8 cellular contexts compared by ENCODE assay signal in the genomic region with DNA sequence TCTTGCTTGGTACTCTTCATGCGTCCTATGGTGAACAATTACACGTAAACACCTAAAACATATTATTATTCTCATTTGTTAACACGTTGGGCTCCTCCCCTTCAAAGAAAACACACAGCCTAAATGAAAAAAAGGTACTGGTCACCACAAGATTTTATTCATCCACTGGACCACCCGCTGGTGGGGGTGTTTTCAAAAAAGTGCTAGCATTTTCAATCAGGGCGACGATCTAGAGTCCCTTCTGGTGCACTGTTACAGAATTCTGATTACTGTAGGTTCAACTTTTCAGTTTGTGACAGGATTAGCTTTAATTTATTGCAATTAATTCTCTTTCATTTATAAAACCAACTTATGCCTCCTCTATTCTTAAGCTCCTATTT. TPM values are rescaled to one million over a fixed set of nuclear protein-coding genes. Genes with fewer than 3 reads are reported as not detected.
DNase-seq lines count a peak whose midpoint lies in the region; ATAC-seq, FAIRE-seq and TF ChIP-seq lines count a peak whose summit lies in the region.

No MANE protein-coding gene starts in this region.

- TF ChIP-seq POLR2A in A549 (IDR thresholded peaks at IDR 0.05; ENCODE audit: low read length) = no peak

- H3K9me3 ChIP-seq in A549 = no peaks in the 10 kb centered on the region

- H3K4me3 Mint-ChIP-seq in stimulated activated naive CD8-positive, alpha-beta T cell treated with anti-CD3 and anti-CD28 coated beads, Interleukin-15, Interleukin-2, amounts not matched to agents 100 ng/mL and 50 ng/mL, for 24 hours = peak overlapping the region; percentile 98

- TF ChIP-seq RAD21 in A549 (conservative IDR thresholded peaks at IDR 0.05 in 1 of 2, IDR thresholded peaks at IDR 0.05 in 1 of 2) = no peak

- ATAC-seq in A549 (peak; percentile 3 to 10; a peak in 3 of 6 replicates), GM18909 (IDR thresholded peaks at IDR 0.05; ENCODE audit: poor library complexity, unreplicated experiment) (peak; percentile 24), HG03521 (IDR thresholded peaks at IDR 0.05; ENCODE audit: unreplicated experiment) (peak; percentile 2)
- peak; percentile 1 to 7 for ATAC-seq in activated naive CD4-positive, alpha-beta T cell treated with anti-CD3 and anti-CD28 coated beads, Interleukin-2, amount 50 U/mL, for 72 hours

- peaks cover 42% of the 10 kb centered on the region for H3K4me1 Mint-ChIP-seq in stimulated activated naive CD8-positive, alpha-beta T cell treated with anti-CD3 and anti-CD28 coated beads, Interleukin-15, Interleukin-2, amounts not matched to agents 100 ng/mL and 50 ng/mL, for 24 hours (ENCODE audit: low read depth)

- H3K4me1 ChIP-seq in A549 = peaks cover 11% of the 10 kb centered on the region

- H3K27ac ChIP-seq in A549 = peak overlapping the region; percentile 86 to 90

- FAIRE-seq in A549 (lab: Jason Lieb, UNC) = no peak

- no peak for TF ChIP-seq CTCF in A549 (IDR thresholded peaks at IDR 0.05)

- DNase-seq in A549 (ENCODE audit: low read depth in 1 of 2, low spot score in 1 of 2) = no peak
- peak in 1 of 2 donors; percentile 6 for DNase-seq in activated naive CD4-positive, alpha-beta T cell treated with anti-CD3 and anti-CD28 coated beads, Interleukin-2, amount 50 U/mL, for 72 hours (ENCODE audit: low spot score in 2 of 2)
- peak; percentile 37 for DNase-seq in inferior parietal cortex (ENCODE audit: extremely low spot score)
- DNase-seq in ACHN = no peak
- DNase-seq in NCI-H2196 (lab: John Stamatoyannopoulos, UW; ENCODE audit: unreplicated experiment) = no peak

- POLR2A ChIA-PET in A549 (lab: Yijun Ruan, JAX) = no interaction called here

- H3K4me3 ChIP-seq in A549 = peak overlapping the region; percentile 93

- in situ Hi-C loops in ACHN (cut with HindIII; ENCODE audit: low pct_ligation_motif_present, low pct_unique_long_range_greater_than_20kb, low sequenced_read_pairs) = no loop called here

- H3K27ac Mint-ChIP-seq in activated naive CD4-positive, alpha-beta T cell treated with anti-CD3 and anti-CD28 coated beads, Interleukin-2, amount 50 U/mL, for 72 hours = peak overlapping the region; percentile 99 to 100
- peak overlapping the region; percentile 99 for H3K27ac Mint-ChIP-seq in stimulated activated naive CD8-positive, alpha-beta T cell treated with anti-CD3 and anti-CD28 coated beads, Interleukin-15, Interleukin-2, amounts not matched to agents 100 ng/mL and 50 ng/mL, for 24 hours

- no peaks in the 10 kb centered on the region for H3K27me3 Mint-ChIP-seq in stimulated activated naive CD8-positive, alpha-beta T cell treated with anti-CD3 and anti-CD28 coated beads, Interleukin-15, Interleukin-2, amounts not matched to agents 100 ng/mL and 50 ng/mL, for 24 hours

- WGBS in A549 (ENCODE audit: missing lambda C conversion rate) = 1% methylated on average over 6 of the region's 6 CpGs

- H3K36me3 Mint-ChIP-seq in activated naive CD4-positive, alpha-beta T cell treated with anti-CD3 and anti-CD28 coated beads, Interleukin-2, amount 50 U/mL, for 72 hours = peaks cover 20 to 23% of the 10 kb centered on the region in 2 donors
- H3K36me3 Mint-ChIP-seq in stimulated activated naive CD8-positive, alpha-beta T cell treated with anti-CD3 and anti-CD28 coated beads, Interleukin-15, Interleukin-2, amounts not matched to agents 100 ng/mL and 50 ng/mL, for 24 hours (ENCODE audit: low read depth) = peaks cover 51% of the 10 kb centered on the region

- peak overlapping the region; percentile 97 for H3K4me2 ChIP-seq in A549

- CTCF ChIA-PET in A549 (lab: Yijun Ruan, JAX) = interaction anchor here (0.6 to 2.2 kb wide), 2 partner anchors 137 to 744 kb away, joined by 3 to 8 read pairs; no protein-coding TSS in a partner anchor

- TF ChIP-seq EP300 in A549 (IDR thresholded peaks at IDR 0.05) = no peak

- no peaks in the 10 kb centered on the region for H3K9me3 Mint-ChIP-seq in activated naive CD4-positive, alpha-beta T cell treated with anti-CD3 and anti-CD28 coated beads, Interleukin-2, amount 50 U/mL, for 72 hours
- no peaks in the 10 kb centered on the region for H3K9me3 Mint-ChIP-seq in stimulated activated naive CD8-positive, alpha-beta T cell treated with anti-CD3 and anti-CD28 coated beads, Interleukin-15, Interleukin-2, amounts not matched to agents 100 ng/mL and 50 ng/mL, for 24 hours

TF ChIP-seq in A549, 52 proteins besides CTCF, POLR2A, EP300 and RAD21:
- TF ChIP-seq FOXS1 (CRISPR knock-in tag; IDR thresholded peaks at IDR 0.05) = no peak
- no peak for TF ChIP-seq GATA3 (IDR thresholded peaks at IDR 0.05; ENCODE audit: borderline replicate concordance)
- no peak for TF ChIP-seq MYC (IDR thresholded peaks at IDR 0.05; ENCODE audit: borderline replicate concordance, low read length)
- TF ChIP-seq, protein P1, sequence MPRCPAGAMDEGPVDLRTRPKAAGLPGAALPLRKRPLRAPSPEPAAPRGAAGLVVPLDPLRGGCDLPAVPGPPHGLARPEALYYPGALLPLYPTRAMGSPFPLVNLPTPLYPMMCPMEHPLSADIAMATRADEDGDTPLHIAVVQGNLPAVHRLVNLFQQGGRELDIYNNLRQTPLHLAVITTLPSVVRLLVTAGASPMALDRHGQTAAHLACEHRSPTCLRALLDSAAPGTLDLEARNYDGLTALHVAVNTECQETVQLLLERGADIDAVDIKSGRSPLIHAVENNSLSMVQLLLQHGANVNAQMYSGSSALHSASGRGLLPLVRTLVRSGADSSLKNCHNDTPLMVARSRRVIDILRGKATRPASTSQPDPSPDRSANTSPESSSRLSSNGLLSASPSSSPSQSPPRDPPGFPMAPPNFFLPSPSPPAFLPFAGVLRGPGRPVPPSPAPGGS (IDR thresholded peaks at IDR 0.05) = no peak
- TF ChIP-seq NR3C1 (IDR thresholded peaks at IDR 0.05) = no peak
- no peak for TF ChIP-seq POLR2AphosphoS2 (conservative IDR thresholded peaks at IDR 0.05; ENCODE audit: low read length)
- no peak for TF ChIP-seq ESRRA (IDR thresholded peaks at IDR 0.05; ENCODE audit: borderline replicate concordance, low read length)
- TF ChIP-seq EHF (CRISPR knock-in tag; IDR thresholded peaks at IDR 0.05) = no peak
- no peak for TF ChIP-seq ZNF302 (CRISPR knock-in tag; IDR thresholded peaks at IDR 0.05)
- TF ChIP-seq, protein P2, sequence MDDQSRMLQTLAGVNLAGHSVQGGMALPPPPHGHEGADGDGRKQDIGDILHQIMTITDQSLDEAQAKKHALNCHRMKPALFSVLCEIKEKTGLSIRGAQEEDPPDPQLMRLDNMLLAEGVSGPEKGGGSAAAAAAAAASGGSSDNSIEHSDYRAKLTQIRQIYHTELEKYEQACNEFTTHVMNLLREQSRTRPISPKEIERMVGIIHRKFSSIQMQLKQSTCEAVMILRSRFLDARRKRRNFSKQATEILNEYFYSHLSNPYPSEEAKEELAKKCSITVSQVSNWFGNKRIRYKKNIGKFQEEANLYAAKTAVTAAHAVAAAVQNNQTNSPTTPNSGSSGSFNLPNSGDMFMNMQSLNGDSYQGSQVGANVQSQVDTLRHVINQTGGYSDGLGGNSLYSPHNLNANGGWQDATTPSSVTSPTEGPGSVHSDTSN (IDR thresholded peaks at IDR 0.05) = no peak
- TF ChIP-seq ZC3H11A (IDR thresholded peaks at IDR 0.05) = no peak
- no peak for TF ChIP-seq CBX2 (IDR thresholded peaks at IDR 0.05; ENCODE audit: borderline replicate concordance, low read depth)
- TF ChIP-seq, protein P3, sequence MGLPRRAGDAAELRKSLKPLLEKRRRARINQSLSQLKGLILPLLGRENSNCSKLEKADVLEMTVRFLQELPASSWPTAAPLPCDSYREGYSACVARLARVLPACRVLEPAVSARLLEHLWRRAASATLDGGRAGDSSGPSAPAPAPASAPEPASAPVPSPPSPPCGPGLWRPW (IDR thresholded peaks at IDR 0.05) = no peak
- no peak for TF ChIP-seq MAZ (IDR thresholded peaks at IDR 0.05; ENCODE audit: borderline replicate concordance, low read depth, low read length)
- no peak for TF ChIP-seq CHD2 (IDR thresholded peaks at IDR 0.05; ENCODE audit: low read length, partially characterized antibody)
- TF ChIP-seq RCOR1 (IDR thresholded peaks at IDR 0.05; ENCODE audit: low read depth, low read length) = no peak
- TF ChIP-seq HOXB5 (CRISPR knock-in tag; IDR thresholded peaks at IDR 0.05) = no peak
TF ChIP-seq in A549: peak in this region for 0.

RNA-seq across cellular contexts. Expression of a gene that starts 0.5 kb away (rescaled TPM):
- polyA plus RNA-seq in A549 (2011; rRNA removed) (43.1 and 90.5 TPM in 2 replicates), A549 (2017; fragmentation: RNase III; extraction: RNeasy Plus Mini Kit Qiagen cat#74134 plus additional on column Dnase treatment) (83.4 to 93.3 TPM (median 83.5 TPM) in 3 replicates)
- polyA plus RNA-seq in A549 (2012; cell fraction: cytosol; rRNA removed) = 24.9 and 35.7 TPM in 2 replicates
- polyA plus RNA-seq in A549 (2012; cell fraction: nucleus; rRNA removed) = 4.6 and 7.8 TPM in 2 replicates
- 11.9 and 17.9 TPM in 2 replicates for polyA minus RNA-seq in A549 (2011; rRNA and poly(A)+ RNA removed)
- total RNA-seq in activated naive CD4-positive, alpha-beta T cell treated with anti-CD3 and anti-CD28 coated beads, Interleukin-2, amount 50 U/mL, for 72 hours = 10 to 100 TPM; 54.8 to 60.7 TPM
